Comparison of ENCODE assay signal across 20 cellular contexts in genomic region chr14:95268350-95268749, GRCh38. TPM values are rescaled to one million over a fixed set of nuclear protein-coding genes. Genes with fewer than 3 reads are reported as not detected.
DNase-seq lines count a peak whose midpoint lies in the region; ATAC-seq and TF ChIP-seq lines count a peak whose summit lies in the region.
"Had no signal": no experiment of that assay in that cellular context is flagged by ENCODE, and none has a peak within 500 bp of the region (broad histone marks: within the 10 kb centered on the region; RNA-seq: fewer than 3 reads in every experiment).

No MANE protein-coding gene starts in this region.

- no peak for TF ChIP-seq CTCF in coronary artery (IDR thresholded peaks at IDR 0.05)

- no peaks in the 10 kb centered on the region for H3K9me3 Mint-ChIP-seq in activated CD4-positive, alpha-beta T cell treated with anti-CD3 and anti-CD28 coated beads for 36 hours (ENCODE audit: low read depth)
- H3K9me3 Mint-ChIP-seq: GM23338 had no signal

- peaks cover 31% of the 10 kb centered on the region for H3K4me1 Mint-ChIP-seq in activated CD4-positive, alpha-beta T cell treated with anti-CD3 and anti-CD28 coated beads for 36 hours

- no peak overlapping the region for H3K27ac ChIP-seq in coronary artery
- H3K27ac ChIP-seq: 22Rv1; BLaER1 treated with 17β-estradiol and CSF1 and Interleukin-3, amounts not matched to agents 10 nM and 100 nM; HL-60; SJSA1 had no signal

- DNase-seq in activated CD4-positive, alpha-beta T cell treated with anti-CD3 and anti-CD28 coated beads for 36 hours = no peak
- no peak for DNase-seq in activated CD4-positive, alpha-beta T cell treated with anti-CD3 and anti-CD28 coated beads for 4 hours
- peak; percentile 14 for DNase-seq in stimulated activated CD4-positive, alpha-beta T cell treated with anti-CD3 and anti-CD28 coated beads, Interleukin-1b, Interleukin-23, amount 100 ng/mL, for 48 hours
- no peak for DNase-seq in stimulated activated CD4-positive, alpha-beta T cell treated with anti-CD3 and anti-CD28 coated beads, Interleukin-4, amount 100 ng/mL, for 4 hours
- peak; percentile 8 for DNase-seq in islet precursor cell
- DNase-seq in coronary artery (ENCODE audit: low spot score) = no peak
- DNase-seq: DMS153, KG1, NCI-H1092 treated with DMSO at 0.1 percent for 48 hours, NCI-H1694, NCI-H345, NCI-H526 treated with DMSO at 0.1 percent for 48 hours, RPMI8226 had no signal

- peak; percentile 40 for ATAC-seq in activated CD4-positive, alpha-beta T cell treated with anti-CD3 and anti-CD28 coated beads for 36 hours
- no peak for ATAC-seq in GM21390 (IDR thresholded peaks at IDR 0.05; ENCODE audit: unreplicated experiment)
- ATAC-seq in HG02970 (IDR thresholded peaks at IDR 0.05; ENCODE audit: low FRiP score, unreplicated experiment) = no peak
- ATAC-seq: GM23338 had no signal

- H3K36me3 Mint-ChIP-seq in activated CD4-positive, alpha-beta T cell treated with anti-CD3 and anti-CD28 coated beads for 36 hours (ENCODE audit: low read depth) = no peaks in the 10 kb centered on the region

- H3K4me3 Mint-ChIP-seq in activated CD4-positive, alpha-beta T cell treated with anti-CD3 and anti-CD28 coated beads for 36 hours = no peak overlapping the region
- H3K4me3 Mint-ChIP-seq: GM23338 had no signal

- no peak overlapping the region for H3K4me3 ChIP-seq in coronary artery
- H3K4me3 ChIP-seq: BLaER1 treated with 17β-estradiol and CSF1 and Interleukin-3, amounts not matched to agents 10 nM and 100 nM; GM23338; SJSA1 had no signal

- CTCF ChIA-PET in activated CD4-positive, alpha-beta T cell treated with anti-CD3 and anti-CD28 coated beads for 36 hours (lab: Charles Lee) = no interaction called here

- no peak overlapping the region for H3K27ac Mint-ChIP-seq in activated CD4-positive, alpha-beta T cell treated with anti-CD3 and anti-CD28 coated beads for 36 hours
- H3K27ac Mint-ChIP-seq: GM23338 had no signal

- POLR2A ChIA-PET in activated CD4-positive, alpha-beta T cell treated with anti-CD3 and anti-CD28 coated beads for 36 hours (lab: Charles Lee) = no interaction called here

- intact Hi-C loops in activated CD4-positive, alpha-beta T cell treated with anti-CD3 and anti-CD28 coated beads for 36 hours (cut with DNase I, micrococcal nuclease) = loop anchor here (1.0 to 10.0 kb wide), 5 partner anchors 8 to 1294 kb away; partner anchors contain the start of genes ASB2 (in 1 of the 2), DICER1 (in 1 of the 2) and PPP4R4 (in 1 of the 2)

- no peaks in the 10 kb centered on the region for H3K27me3 Mint-ChIP-seq in activated CD4-positive, alpha-beta T cell treated with anti-CD3 and anti-CD28 coated beads for 36 hours

RNA-seq across cellular contexts. Expression of gene CLMN, which starts 51.4 kb away (rescaled TPM):
- total RNA-seq in activated CD4-positive, alpha-beta T cell treated with anti-CD3 and anti-CD28 coated beads for 36 hours = 1 to 10 TPM in 1 of 2 experiments, under 1 TPM in 1; 0.75 to 1.5 TPM

Comparison
In these comparisons a context has a peak if more than half of its experiments do, and no peak if none do; other contexts are left out.
1. DNase-seq: peak in stimulated activated CD4-positive, alpha-beta T cell treated with anti-CD3 and anti-CD28 coated beads, Interleukin-1b, Interleukin-23, amount 100 ng/mL, for 48 hours (single experiment) and islet precursor cell (single experiment); none in activated CD4-positive, alpha-beta T cell treated with anti-CD3 and anti-CD28 coated beads for 36 hours (single experiment), activated CD4-positive, alpha-beta T cell treated with anti-CD3 and anti-CD28 coated beads for 4 hours (0 of 2), stimulated activated CD4-positive, alpha-beta T cell treated with anti-CD3 and anti-CD28 coated beads, Interleukin-4, amount 100 ng/mL, for 4 hours (0 of 2) and coronary artery (single experiment).